ENCODE assay signal across 8 cellular contexts in the genomic region with DNA sequence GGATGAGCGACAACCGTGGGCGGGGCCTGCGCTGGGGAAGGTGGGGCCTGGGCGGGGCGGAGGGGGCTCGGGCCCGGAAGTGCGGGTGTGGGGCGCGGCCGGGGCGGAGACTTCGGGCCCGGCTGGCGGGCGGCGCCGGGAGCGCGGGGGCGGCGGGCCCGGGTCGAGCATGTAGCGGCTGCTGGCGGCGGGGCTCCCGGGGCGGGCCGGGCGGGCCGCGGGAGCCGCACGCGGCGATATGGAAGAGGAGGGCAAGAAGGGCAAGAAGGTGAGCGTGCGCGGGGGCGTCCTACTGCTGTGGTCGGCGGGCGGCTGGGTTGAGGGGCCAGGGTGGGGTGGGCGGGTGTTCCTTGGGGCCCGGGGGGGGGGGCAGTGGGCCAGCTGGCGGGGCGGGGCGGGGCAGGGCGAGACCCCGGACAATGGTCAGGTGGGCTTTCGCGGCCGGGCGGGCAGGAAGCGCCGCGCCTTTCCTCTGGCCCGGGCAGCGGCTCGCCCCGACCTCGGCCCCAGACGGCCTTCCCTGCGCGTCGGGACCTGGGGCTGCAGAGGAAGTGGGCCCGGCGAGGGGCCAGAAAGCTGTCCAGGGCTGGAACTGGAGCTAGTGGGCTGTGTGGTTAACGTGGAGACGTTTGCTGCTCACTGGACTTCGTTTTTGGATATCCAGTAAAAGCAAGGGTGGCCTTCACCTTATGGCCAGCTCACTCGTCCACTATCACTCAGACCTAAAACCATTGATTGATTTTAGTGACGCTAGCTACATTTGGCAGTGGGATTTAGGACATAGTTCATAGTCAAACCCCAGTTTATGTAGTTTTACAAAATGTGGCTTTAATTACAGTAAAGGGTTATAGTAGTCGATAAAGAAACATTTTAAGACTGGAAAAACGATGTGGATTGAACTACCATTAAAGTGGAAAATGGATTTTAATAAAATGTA. TPM values are rescaled to one million over a fixed set of nuclear protein-coding genes. Genes with fewer than 3 reads are reported as not detected.
DNase-seq lines count a peak whose midpoint lies in the region; ATAC-seq and TF ChIP-seq lines count a peak whose summit lies in the region.

CCM2 (plus strand) TSS at position 106 of the 937 bp plus-strand sequence; CDS start at position 239, 133 bp downstream.

- H3K4me1 ChIP-seq in right lobe of liver (peaks cover 0 to 13% (median 7%) of the 10 kb centered on the region in 4 donors), suprapubic skin (peaks cover 34% of the 10 kb centered on the region)

- no peak for TF ChIP-seq EP300 in suprapubic skin (IDR thresholded peaks at IDR 0.05)

- 0% methylated on average over 18 of the region's 77 CpGs for whole genome bisulfite sequencing in right lobe of liver (ENCODE audit: insufficient coverage, low coverage, low lambda C conversion rate, missing lambda C conversion rate)
- WGBS in suprapubic skin, result under 1% methylated on average over 19 of the region's 77 CpGs

- H3K9me3 ChIP-seq in right lobe of liver (no peaks in the 10 kb centered on the region), suprapubic skin (no peaks in the 10 kb centered on the region)

- no peak for TF ChIP-seq CTCF in HFF-Myc (IDR thresholded peaks at IDR 0.05; ENCODE audit: low read depth, low read length, missing control alignments)
- no peak for TF ChIP-seq CTCF in right lobe of liver (IDR thresholded peaks at IDR 0.05)
- no peak for TF ChIP-seq CTCF in suprapubic skin (IDR thresholded peaks at IDR 0.05)

- DNase-seq in DMS 273 (lab: John Stamatoyannopoulos, UW; ENCODE audit: unreplicated experiment), result peak; percentile 70
- no peak for DNase-seq in DMS 273 treated with DMSO at 0.1 percent for 48 hours (lab: John Stamatoyannopoulos, UW)
- DNase-seq in HFF-Myc (ENCODE audit: extremely low read depth, low read depth), result no peak
- peak; percentile 57 for DNase-seq in RPMI8226
- peak; percentile 59 for DNase-seq in dermis blood vessel endothelial cell
- DNase-seq in right lobe of liver, result peak; percentile 69 to 79 (median 70)
- peak in 1 of 2 donors; percentile 79 for DNase-seq in suprapubic skin (ENCODE audit: low spot score in 2 of 2)

- no peaks in the 10 kb centered on the region for H3K36me3 ChIP-seq in right lobe of liver
- H3K36me3 ChIP-seq in suprapubic skin, result no peaks in the 10 kb centered on the region

- H3K27me3 ChIP-seq in right lobe of liver, result no peaks in the 10 kb centered on the region
- no peaks in the 10 kb centered on the region for H3K27me3 ChIP-seq in suprapubic skin

- peak within 1 kb of the TSS; percentile 71 to 94 (median 85) for H3K27ac ChIP-seq in right lobe of liver
- H3K27ac ChIP-seq in suprapubic skin, result peak within 1 kb of the TSS; percentile 92

- intact Hi-C loops in right lobe of liver (cut with DNase I), result no loop called here

- TF ChIP-seq POLR2A in right lobe of liver (IDR thresholded peaks at IDR 0.05) (peak; percentile 68), suprapubic skin (IDR thresholded peaks at IDR 0.05) (no peak)

- ATAC-seq in right lobe of liver, result peak; percentile 2 to 39 (median 27)
- no peak for ATAC-seq in GM21367 (IDR thresholded peaks at IDR 0.05; ENCODE audit: unreplicated experiment)

- H3K4me3 ChIP-seq in HFF-Myc (replicated peaks; ENCODE audit: low read depth, low read length) (peak within 1 kb of the TSS; percentile 81), right lobe of liver (peak within 1 kb of the TSS; percentile 82 to 86 (median 84)), suprapubic skin (peak within 1 kb of the TSS; percentile 86)

RNA-seq across cellular contexts. Expression of gene CCM2, which starts in this region (rescaled TPM):
- total RNA-seq in dermis blood vessel endothelial cell (76.4 and 91.4 TPM in 2 replicates), right lobe of liver (10 to 100 TPM; 29.4 to 70.7 (median 37.9) TPM), suprapubic skin (10 to 100 TPM; 34.3 to 42.3 (median 35.9) TPM)

Comparison
In these comparisons a context has a peak if more than half of its experiments do, and no peak if none do; other contexts are left out.
1. DNase-seq: peak in DMS 273 (single experiment), RPMI8226 (single experiment), dermis blood vessel endothelial cell (single experiment) and right lobe of liver (3 of 3); none in DMS 273 treated with DMSO at 0.1 percent for 48 hours (single experiment) and HFF-Myc (single experiment).
2. Peak in every context shown above with its lines, with median percentiles within 50 percentile points of each other: H3K4me3 ChIP-seq.